12 cellular contexts compared by ENCODE assay signal in genomic region chr20:8431538-8432434, GRCh38.
DNase-seq lines count a peak whose midpoint lies in the region; ATAC-seq and TF ChIP-seq lines count a peak whose summit lies in the region.
"Had no signal": no experiment of that assay in that cellular context is flagged by ENCODE, and none has a peak within 500 bp of the region (broad histone marks: within the 10 kb centered on the region; RNA-seq: fewer than 3 reads in every experiment).

No MANE protein-coding gene starts in this region.

- H3K4me3 ChIP-seq in esophagus muscularis mucosa, result peak overlapping the region in 2 of 4 donors; percentile 2 to 5
- H3K4me3 ChIP-seq: skin epidermis, stomach had no signal

- 67% methylated on average over 11 of the region's 11 CpGs for WGBS in esophagus muscularis mucosa

- ATAC-seq in foreskin keratinocyte, result no peak
- no peak for ATAC-seq in GM19035 (IDR thresholded peaks at IDR 0.05; ENCODE audit: unreplicated experiment)

- H3K27ac Mint-ChIP-seq in nephron progenitor cell (peak overlapping the region; percentile 81), endothelial cell (ENCODE audit: unreplicated experiment) (no peak overlapping the region)
- H3K27ac Mint-ChIP-seq: CD4-positive, CD25-positive, alpha-beta regulatory T cell had no signal

- H3K4me1 ChIP-seq in esophagus muscularis mucosa (peaks cover 16 to 48% (median 36%) of the 10 kb centered on the region in 4 donors), foreskin keratinocyte (no peaks in the 10 kb centered on the region)

- H3K27ac ChIP-seq in esophagus muscularis mucosa (replicated peaks in 1 of 4), result peak overlapping the region; percentile 18 to 67 (median 56)
- H3K27ac ChIP-seq in foreskin keratinocyte, result no peak overlapping the region

- no peaks in the 10 kb centered on the region for H3K27me3 ChIP-seq in esophagus muscularis mucosa
- H3K27me3 ChIP-seq in foreskin keratinocyte, result no peaks in the 10 kb centered on the region
- H3K27me3 ChIP-seq: stomach had no signal

- no peaks in the 10 kb centered on the region for H3K36me3 ChIP-seq in esophagus muscularis mucosa
- H3K36me3 ChIP-seq: stomach had no signal

- H3K4me1 Mint-ChIP-seq in nephron progenitor cell, result peaks cover 43% of the 10 kb centered on the region
- H3K4me1 Mint-ChIP-seq in endothelial cell (ENCODE audit: unreplicated experiment), result peaks cover 5% of the 10 kb centered on the region
- H3K4me1 Mint-ChIP-seq: CD4-positive, CD25-positive, alpha-beta regulatory T cell; IgD-negative memory B cell had no signal

- intact Hi-C loops in esophagus muscularis mucosa (cut with DNase I), result no loop called here

- no peaks in the 10 kb centered on the region for H3K36me3 Mint-ChIP-seq in nephron progenitor cell (ENCODE audit: low read depth)
- no peaks in the 10 kb centered on the region for H3K36me3 Mint-ChIP-seq in endothelial cell (ENCODE audit: low read depth, unreplicated experiment)
- H3K36me3 Mint-ChIP-seq: CD4-positive, CD25-positive, alpha-beta regulatory T cell had no signal

- H3K9me3 Mint-ChIP-seq in nephron progenitor cell (no peaks in the 10 kb centered on the region), endothelial cell (ENCODE audit: unreplicated experiment) (no peaks in the 10 kb centered on the region)

- H3K27me3 Mint-ChIP-seq in nephron progenitor cell (ENCODE audit: low read depth, poor library complexity), result no peaks in the 10 kb centered on the region
- H3K27me3 Mint-ChIP-seq in endothelial cell (ENCODE audit: unreplicated experiment), result no peaks in the 10 kb centered on the region
- H3K27me3 Mint-ChIP-seq: CD4-positive, CD25-positive, alpha-beta regulatory T cell; IgD-negative memory B cell had no signal

- no peak overlapping the region for H3K4me3 Mint-ChIP-seq in nephron progenitor cell
- H3K4me3 Mint-ChIP-seq in endothelial cell (ENCODE audit: unreplicated experiment), result no peak overlapping the region
- H3K4me3 Mint-ChIP-seq: CD4-positive, CD25-positive, alpha-beta regulatory T cell; IgD-negative memory B cell had no signal

- DNase-seq in ELF-1 (ENCODE audit: low read depth, low spot score) (peak; percentile 24), NCI-H510A treated with DMSO at 0.1 percent for 48 hours (lab: John Stamatoyannopoulos, UW) (peak; percentile 21), esophagus muscularis mucosa (ENCODE audit: extremely low spot score) (no peak), nephron progenitor cell (no peak), endothelial cell (ENCODE audit: low spot score) (no peak), foreskin keratinocyte (no peak)
- no peak for DNase-seq in activated naive CD4-positive, alpha-beta T cell (lab: John Stamatoyannopoulos, UW)
- DNase-seq: CD4-positive, CD25-positive, alpha-beta regulatory T cell; stomach had no signal

- H3K9me3 ChIP-seq in esophagus muscularis mucosa, result no peaks in the 10 kb centered on the region
- H3K9me3 ChIP-seq: stomach had no signal

- TF ChIP-seq POLR2A in esophagus muscularis mucosa (IDR thresholded peaks at IDR 0.05; ENCODE audit: low read depth), result no peak

- no peak for TF ChIP-seq EP300 in esophagus muscularis mucosa (IDR thresholded peaks at IDR 0.05)

- TF ChIP-seq CTCF in esophagus muscularis mucosa (IDR thresholded peaks at IDR 0.05) (no peak), nephron progenitor cell (IDR thresholded peaks at IDR 0.05) (no peak), endothelial cell (IDR thresholded peaks at IDR 0.05; ENCODE audit: unreplicated experiment) (no peak), foreskin keratinocyte (conservative IDR thresholded peaks at IDR 0.05) (no peak)

Comparison
In these comparisons a context has a peak if more than half of its experiments do, and no peak if none do; other contexts are left out.
1. DNase-seq: peak in ELF-1 (single experiment) and NCI-H510A treated with DMSO at 0.1 percent for 48 hours (single experiment); none in esophagus muscularis mucosa (single experiment), nephron progenitor cell (single experiment), endothelial cell (single experiment), activated naive CD4-positive, alpha-beta T cell (0 of 4) and foreskin keratinocyte (0 of 2).